Comparison of ENCODE assay signal across 9 cellular contexts in genomic region chr9:137757613-137758029, GRCh38.
DNase-seq lines count a peak whose midpoint lies in the region; TF ChIP-seq lines count a peak whose summit lies in the region.
"Had no signal": no experiment of that assay in that cellular context is flagged by ENCODE, and none has a peak within 500 bp of the region (broad histone marks: within the 10 kb centered on the region; RNA-seq: fewer than 3 reads in every experiment).

No MANE protein-coding gene starts in this region.

- no peak overlapping the region for H3K9ac ChIP-seq in trophoblast cell (ENCODE audit: low read length)

- H2AK5ac ChIP-seq in trophoblast cell (ENCODE audit: low read length): no peak overlapping the region

- H4K91ac ChIP-seq in trophoblast cell (ENCODE audit: low read depth, low read length): no peak overlapping the region

- H3K9me3 Mint-ChIP-seq in IgD-negative memory B cell: peaks cover 0 to 8% (median 0%) of the 10 kb centered on the region in 3 donors
- no peaks in the 10 kb centered on the region for H3K9me3 Mint-ChIP-seq in activated naive CD8-positive, alpha-beta T cell (ENCODE audit: low read depth)

- no peak overlapping the region for H3K18ac ChIP-seq in trophoblast cell (ENCODE audit: low read length)

- H2AFZ ChIP-seq in trophoblast cell (ENCODE audit: insufficient read depth, low read length, poor library complexity): no peak overlapping the region

- no peak overlapping the region for H3K23ac ChIP-seq in trophoblast cell (ENCODE audit: low read length)

- H3K4me3 ChIP-seq in trophoblast cell (ENCODE audit: low read depth, low read length): no peak overlapping the region

- H3K4me2 ChIP-seq in trophoblast cell (ENCODE audit: low read length): peak overlapping the region; percentile 1

- peaks cover 7 to 8% of the 10 kb centered on the region in 2 experiments for H3K4me1 ChIP-seq in trophoblast cell (ENCODE audit: control insufficient read depth in 1 of 2, insufficient read depth in 2 of 2, low read length in 2 of 2)

- H3K36me3 Mint-ChIP-seq in IgD-negative memory B cell: peaks cover 23% of the 10 kb centered on the region
- H3K36me3 Mint-ChIP-seq in activated naive CD8-positive, alpha-beta T cell: peaks cover 33% of the 10 kb centered on the region

- H2BK120ac ChIP-seq in trophoblast cell (ENCODE audit: insufficient read depth, low read length, poor library complexity): no peak overlapping the region

- H2BK12ac ChIP-seq in trophoblast cell (ENCODE audit: low read length): no peak overlapping the region

- no peaks in the 10 kb centered on the region for H3K27me3 ChIP-seq in trophoblast cell (ENCODE audit: insufficient read depth, low read length)
- H3K27me3 ChIP-seq: neutrophil had no signal

- H2BK5ac ChIP-seq in trophoblast cell (ENCODE audit: low read depth, low read length, poor library complexity): no peak overlapping the region

- no peak overlapping the region for H4K8ac ChIP-seq in trophoblast cell (ENCODE audit: low read depth, low read length)

- H3K27ac ChIP-seq in trophoblast cell (ENCODE audit: low read depth, low read length): peak overlapping the region; percentile 32
- no peak overlapping the region for H3K27ac ChIP-seq in caudate nucleus (ENCODE audit: low read depth, low read length)
- H3K27ac ChIP-seq: neutrophil had no signal

- H3K4me1 Mint-ChIP-seq in IgD-negative memory B cell: peaks cover 37 to 56% (median 46%) of the 10 kb centered on the region in 3 donors
- H3K4me1 Mint-ChIP-seq in activated naive CD8-positive, alpha-beta T cell (ENCODE audit: low read depth): peaks cover 22% of the 10 kb centered on the region

- no peak overlapping the region for H3K14ac ChIP-seq in trophoblast cell (ENCODE audit: low read length)

- DNase-seq in GM10266 (ENCODE audit: extremely low spot score) (peak; percentile 54), trophoblast cell (peak in 1 of 2 donors; percentile 16), DMS 273 (lab: John Stamatoyannopoulos, UW; ENCODE audit: unreplicated experiment) (no peak), NCI-H2081 (lab: John Stamatoyannopoulos, UW) (no peak), caudate nucleus (lab: John Stamatoyannopoulos, UW) (no peak), HuH-7 (ENCODE audit: low spot score) (no peak)

- no CpG with 5 or more reads among the region's 9 CpGs for WGBS in trophoblast cell (ENCODE audit: extremely low coverage, insufficient coverage, insufficient read length)

- H3K27ac Mint-ChIP-seq in IgD-negative memory B cell: peak overlapping the region; percentile 94 to 99 (median 96)
- H3K27ac Mint-ChIP-seq in activated naive CD8-positive, alpha-beta T cell: peak overlapping the region; percentile 80

- H3K79me2 ChIP-seq in trophoblast cell (ENCODE audit: control insufficient read depth, insufficient read depth, low read length, poor library complexity): no peaks in the 10 kb centered on the region

- peaks cover 1% of the 10 kb centered on the region for H3K27me3 Mint-ChIP-seq in IgD-negative memory B cell
- no peaks in the 10 kb centered on the region for H3K27me3 Mint-ChIP-seq in activated naive CD8-positive, alpha-beta T cell

- H3K4me3 Mint-ChIP-seq in IgD-negative memory B cell: peak overlapping the region; percentile 48 to 93 (median 71)
- no peak overlapping the region for H3K4me3 Mint-ChIP-seq in activated naive CD8-positive, alpha-beta T cell

- peaks cover 47 to 52% of the 10 kb centered on the region in 2 experiments for H3K36me3 ChIP-seq in trophoblast cell (ENCODE audit: control insufficient read depth in 1 of 2, insufficient read depth in 2 of 2, low read length in 2 of 2)

- H3K4ac ChIP-seq in trophoblast cell (ENCODE audit: low read depth, low read length): no peak overlapping the region

- TF ChIP-seq CTCF in GM10266 (IDR thresholded peaks at IDR 0.05; ENCODE audit: control insufficient read depth, insufficient read depth, low read depth, missing control alignments): no peak

- H3K79me1 ChIP-seq in trophoblast cell (ENCODE audit: low read length): peaks cover 5% of the 10 kb centered on the region

- H4K12ac ChIP-seq in trophoblast cell (ENCODE audit: low read depth, low read length): no peak overlapping the region

- peaks cover 4% of the 10 kb centered on the region for H3K9me3 ChIP-seq in trophoblast cell (ENCODE audit: insufficient read depth, low read depth, low read length)
- H3K9me3 ChIP-seq: neutrophil had no signal
